In the genomic region with DNA sequence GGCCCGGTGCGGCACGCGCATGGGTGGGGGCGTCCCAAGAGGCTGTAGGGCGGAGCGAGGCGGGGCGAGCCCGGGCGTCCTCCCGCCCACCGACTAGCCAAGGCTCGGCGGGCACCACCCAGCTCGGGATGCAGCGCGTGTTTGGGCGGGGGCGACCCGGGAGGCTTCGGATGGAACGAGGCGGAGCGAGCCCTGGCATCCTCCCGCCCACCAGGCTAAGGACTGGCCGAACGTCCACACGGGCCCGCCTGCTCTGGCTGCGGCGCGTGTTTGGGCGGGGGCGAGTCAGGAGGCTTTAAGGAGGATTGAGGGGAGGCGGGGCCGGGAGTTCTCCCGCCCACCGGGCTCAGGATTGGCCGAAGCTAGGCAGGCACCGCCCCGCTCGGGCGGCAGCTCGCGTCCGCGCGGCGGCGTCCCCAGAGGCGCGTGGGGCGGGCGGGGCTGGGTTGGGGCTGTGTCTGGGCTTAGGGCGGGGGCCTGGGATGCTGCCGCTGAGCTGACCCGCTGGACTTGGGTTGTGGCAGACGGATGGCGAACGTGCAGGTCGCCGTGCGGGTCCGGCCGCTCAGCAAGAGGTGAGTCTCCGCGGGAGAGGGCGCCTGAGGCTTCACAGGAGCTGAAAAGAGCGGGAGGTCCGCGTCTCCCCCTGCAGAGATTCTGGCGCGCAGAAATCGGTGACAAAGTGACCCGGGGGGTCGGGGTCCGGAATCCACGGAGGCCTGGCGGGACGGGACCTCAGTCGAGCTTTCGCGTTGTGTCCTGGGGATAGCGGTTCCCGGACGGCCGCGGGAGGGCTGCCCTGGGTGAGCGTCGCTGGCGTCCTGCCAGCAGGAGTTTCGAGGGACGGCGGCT, we compare ENCODE assay signal across 1 cellular context.
TF ChIP-seq lines count a peak whose summit lies in the region.

A gene (plus strand): TSS at position 419 of the 852 bp plus-strand sequence. CDS start 110 bp downstream, at position 529.

TF ChIP-seq in IMR-90, 13 proteins besides CTCF, POLR2A, EP300 and RAD21 (continued from another document):
- peak; percentile 87; the same call in 1 of the 2 replicates for TF ChIP-seq MXI1 (IDR thresholded peaks at IDR 0.05; ENCODE audit: borderline replicate concordance, low read depth, low read length)
- TF ChIP-seq MAZ (IDR thresholded peaks at IDR 0.05; ENCODE audit: borderline replicate concordance, low read depth, low read length) = peak; percentile 94; the same call in 1 of the 2 replicates
- peak; percentile 87 for TF ChIP-seq BHLHE40 (IDR thresholded peaks at IDR 0.05; ENCODE audit: low read depth, low read length)
- TF ChIP-seq, protein P1, sequence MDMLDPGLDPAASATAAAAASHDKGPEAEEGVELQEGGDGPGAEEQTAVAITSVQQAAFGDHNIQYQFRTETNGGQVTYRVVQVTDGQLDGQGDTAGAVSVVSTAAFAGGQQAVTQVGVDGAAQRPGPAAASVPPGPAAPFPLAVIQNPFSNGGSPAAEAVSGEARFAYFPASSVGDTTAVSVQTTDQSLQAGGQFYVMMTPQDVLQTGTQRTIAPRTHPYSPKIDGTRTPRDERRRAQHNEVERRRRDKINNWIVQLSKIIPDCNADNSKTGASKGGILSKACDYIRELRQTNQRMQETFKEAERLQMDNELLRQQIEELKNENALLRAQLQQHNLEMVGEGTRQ (IDR thresholded peaks at IDR 0.05; ENCODE audit: low read depth, low read length) = peak; percentile 43; the same call in 1 of the 2 replicates
- TF ChIP-seq, protein P2, sequence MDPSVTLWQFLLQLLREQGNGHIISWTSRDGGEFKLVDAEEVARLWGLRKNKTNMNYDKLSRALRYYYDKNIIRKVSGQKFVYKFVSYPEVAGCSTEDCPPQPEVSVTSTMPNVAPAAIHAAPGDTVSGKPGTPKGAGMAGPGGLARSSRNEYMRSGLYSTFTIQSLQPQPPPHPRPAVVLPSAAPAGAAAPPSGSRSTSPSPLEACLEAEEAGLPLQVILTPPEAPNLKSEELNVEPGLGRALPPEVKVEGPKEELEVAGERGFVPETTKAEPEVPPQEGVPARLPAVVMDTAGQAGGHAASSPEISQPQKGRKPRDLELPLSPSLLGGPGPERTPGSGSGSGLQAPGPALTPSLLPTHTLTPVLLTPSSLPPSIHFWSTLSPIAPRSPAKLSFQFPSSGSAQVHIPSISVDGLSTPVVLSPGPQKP (IDR thresholded peaks at IDR 0.05; ENCODE audit: borderline replicate concordance, low read depth, low read length) = no peak
TF ChIP-seq in IMR-90: peak in this region for 4.
